ENCODE assay signal across 17 cellular contexts in the genomic region with DNA sequence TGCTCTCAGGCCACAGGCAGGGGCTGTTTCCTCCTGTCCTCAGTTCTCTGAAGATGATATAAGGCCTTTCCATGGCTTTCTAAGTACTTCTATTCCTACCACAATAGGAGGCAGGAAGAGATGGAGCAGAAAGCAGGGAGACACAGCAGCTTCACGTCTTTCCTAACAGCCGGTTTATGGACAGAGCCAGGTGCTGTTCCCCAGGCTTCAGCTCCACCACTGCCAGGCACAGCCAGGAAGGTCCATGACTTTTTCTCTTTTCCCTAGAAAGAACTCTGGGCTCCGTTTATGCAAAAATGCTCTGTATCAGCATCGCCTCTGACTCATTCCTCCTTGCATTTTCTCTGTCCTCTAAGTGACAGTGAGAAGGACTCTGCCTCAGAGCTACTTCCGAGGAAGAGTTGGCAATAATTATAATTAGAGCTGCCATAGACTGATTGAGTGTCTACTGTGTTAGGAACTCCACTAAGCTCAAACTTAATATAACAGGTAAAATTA.
"Had no signal": no experiment of that assay in that cellular context is flagged by ENCODE, and none has a peak within 500 bp of the region (broad histone marks: within the 10 kb centered on the region; RNA-seq: fewer than 3 reads in every experiment).

No MANE protein-coding gene starts in this region.

- H3K4me3 Mint-ChIP-seq: activated CD4-positive, alpha-beta memory T cell treated with anti-CD3 and anti-CD28 coated beads, Interleukin-2, amount 10 ng/mL, durations not matched to agents 7 days and 5 days; activated CD4-positive, alpha-beta T cell treated with anti-CD3 and anti-CD28 coated beads for 36 hours; activated naive CD8-positive, alpha-beta T cell treated with anti-CD3 and anti-CD28 coated beads for 36 hours; naive B cell; stimulated activated naive B cell treated with anti-CD40 and anti-IgM and Interleukin-4, amounts not matched to agents 10 μg/mL and 1 μg/mL and 100 μg/mL, for 72 hours had no signal

- H3K27me3 ChIP-seq: foreskin keratinocyte, pancreas, tibial artery, vagina had no signal

- DNase-seq: activated CD4-positive, alpha-beta memory T cell treated with anti-CD3 and anti-CD28 coated beads, Interleukin-2, amount 10 ng/mL, durations not matched to agents 7 days and 5 days; activated CD4-positive, alpha-beta T cell treated with anti-CD3 and anti-CD28 coated beads for 36 hours; activated effector memory CD4-positive, alpha-beta T cell treated with anti-CD3 and anti-CD28 coated beads, Interleukin-2, amount 50 U/mL, for 16 hours; activated naive CD8-positive, alpha-beta T cell treated with anti-CD3 and anti-CD28 coated beads for 36 hours; activated T-cell treated with anti-CD3 and anti-CD28 coated beads, Interleukin-2, amount 50 U/mL, for 48 hours; cerebellar nuclear complex; effector CD8-positive, alpha-beta T cell; foreskin keratinocyte; glutamatergic neuron; immature natural killer cell; left cardiac atrium; naive B cell; pancreas; stimulated activated naive B cell treated with anti-CD40 and anti-IgM and Interleukin-4, amounts not matched to agents 10 μg/mL and 1 μg/mL and 100 μg/mL, for 72 hours; tibial artery had no signal

- H3K4me1 Mint-ChIP-seq: activated CD4-positive, alpha-beta memory T cell treated with anti-CD3 and anti-CD28 coated beads, Interleukin-2, amount 10 ng/mL, durations not matched to agents 7 days and 5 days; activated CD4-positive, alpha-beta T cell treated with anti-CD3 and anti-CD28 coated beads for 36 hours; activated naive CD8-positive, alpha-beta T cell treated with anti-CD3 and anti-CD28 coated beads for 36 hours; immature natural killer cell; naive B cell; stimulated activated naive B cell treated with anti-CD40 and anti-IgM and Interleukin-4, amounts not matched to agents 10 μg/mL and 1 μg/mL and 100 μg/mL, for 72 hours had no signal

- H3K36me3 Mint-ChIP-seq: activated naive CD8-positive, alpha-beta T cell treated with anti-CD3 and anti-CD28 coated beads for 36 hours; naive B cell; stimulated activated naive B cell treated with anti-CD40 and anti-IgM and Interleukin-4, amounts not matched to agents 10 μg/mL and 1 μg/mL and 100 μg/mL, for 72 hours had no signal

- ATAC-seq: activated CD4-positive, alpha-beta T cell treated with anti-CD3 and anti-CD28 coated beads for 36 hours; foreskin keratinocyte; left cardiac atrium; stimulated activated naive B cell treated with anti-CD40 and anti-IgM and Interleukin-4, amounts not matched to agents 10 μg/mL and 1 μg/mL and 100 μg/mL, for 72 hours had no signal

- H3K27ac ChIP-seq: foreskin keratinocyte, tibial artery, vagina had no signal

- H3K27ac Mint-ChIP-seq: activated CD4-positive, alpha-beta memory T cell treated with anti-CD3 and anti-CD28 coated beads, Interleukin-2, amount 10 ng/mL, durations not matched to agents 7 days and 5 days; activated CD4-positive, alpha-beta T cell treated with anti-CD3 and anti-CD28 coated beads for 36 hours; activated naive CD8-positive, alpha-beta T cell treated with anti-CD3 and anti-CD28 coated beads for 36 hours; immature natural killer cell; naive B cell; stimulated activated naive B cell treated with anti-CD40 and anti-IgM and Interleukin-4, amounts not matched to agents 10 μg/mL and 1 μg/mL and 100 μg/mL, for 72 hours had no signal

- H3K4me3 ChIP-seq: lung, pancreas, tibial artery, vagina had no signal

- H3K4me1 ChIP-seq: foreskin keratinocyte, tibial artery, vagina had no signal

- H3K27me3 Mint-ChIP-seq: activated CD4-positive, alpha-beta memory T cell treated with anti-CD3 and anti-CD28 coated beads, Interleukin-2, amount 10 ng/mL, durations not matched to agents 7 days and 5 days; activated CD4-positive, alpha-beta T cell treated with anti-CD3 and anti-CD28 coated beads for 36 hours; activated naive CD8-positive, alpha-beta T cell treated with anti-CD3 and anti-CD28 coated beads for 36 hours; naive B cell; stimulated activated naive B cell treated with anti-CD40 and anti-IgM and Interleukin-4, amounts not matched to agents 10 μg/mL and 1 μg/mL and 100 μg/mL, for 72 hours had no signal

- H3K9me3 ChIP-seq: pancreas, tibial artery, vagina had no signal

- H3K36me3 ChIP-seq: pancreas, tibial artery, vagina had no signal
